5 cellular contexts compared by ENCODE assay signal in genomic region chr9:136704741-136705140, GRCh38. TPM values are rescaled to one million over a fixed set of nuclear protein-coding genes. Genes with fewer than 3 reads are reported as not detected.
"Had no signal": no experiment of that assay in that cellular context is flagged by ENCODE, and none has a peak within 500 bp of the region (broad histone marks: within the 10 kb centered on the region; RNA-seq: fewer than 3 reads in every experiment).

No MANE protein-coding gene starts in this region.

RNA-seq across cellular contexts. Expression of gene DIPK1B, which starts 7.6 kb away (rescaled TPM):
- total RNA-seq: HT-29 had no signal

RNA-seq across cellular contexts. Expression of gene LCN10, which starts 38.0 kb away (rescaled TPM):
- total RNA-seq: HT-29, IMR-90 had no signal
- polyA plus RNA-seq: IMR-90 had no signal

RNA-seq across cellular contexts. Expression of gene LCN6, which starts 43.6 kb away (rescaled TPM):
- total RNA-seq: GM23338, H1, H9, HT-29, IMR-90 had no signal
- polyA plus RNA-seq: GM23338, H1, IMR-90 had no signal
